ENCODE assay signal across 14 cellular contexts in the genomic region with DNA sequence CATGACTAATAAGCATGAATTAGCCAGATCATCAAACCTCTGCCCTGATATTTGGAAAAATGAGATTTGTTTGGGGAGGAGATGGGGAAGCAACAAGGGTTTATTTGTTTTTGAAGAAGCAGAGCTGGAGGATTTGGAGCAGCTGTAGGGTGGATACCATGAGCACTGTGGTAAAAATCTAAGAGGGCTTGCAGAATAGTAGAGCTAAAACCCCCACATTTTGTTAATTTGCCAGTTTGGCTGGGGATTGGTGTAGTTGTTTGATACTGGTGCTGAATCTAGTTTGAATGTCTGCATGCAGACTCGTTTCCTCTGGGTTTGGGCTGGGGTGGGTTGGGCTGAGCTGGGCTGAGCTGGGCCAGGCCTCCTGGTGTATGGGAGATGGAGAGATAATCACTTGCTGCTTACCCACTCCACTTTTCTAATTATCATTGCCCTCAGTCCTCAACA. TPM values are rescaled to one million over a fixed set of nuclear protein-coding genes. Genes with fewer than 3 reads are reported as not detected.
A peak's percentile ranks its signal among the peaks of the same experiment; 100 is the strongest.
DNase-seq lines count a peak whose midpoint lies in the region; ATAC-seq and TF ChIP-seq lines count a peak whose summit lies in the region.
"Had no signal": no experiment of that assay in that cellular context is flagged by ENCODE, and none has a peak within 500 bp of the region (broad histone marks: within the 10 kb centered on the region; RNA-seq: fewer than 3 reads in every experiment).

No MANE protein-coding gene starts in this region.

- no peaks in the 10 kb centered on the region for H3K27me3 ChIP-seq in dorsolateral prefrontal cortex
- H3K27me3 ChIP-seq: neutrophil had no signal

- TF ChIP-seq CTCF in dorsolateral prefrontal cortex (IDR thresholded peaks at IDR 0.05 in 54 of 56, conservative IDR thresholded peaks at IDR 0.05 in 2 of 56; ENCODE audit: low read depth in 1 of 56, partially characterized antibody in 56 of 56), result no peak

- peak overlapping the region in 55 of 59 donors; percentile 12 to 82 (median 66) for H3K27ac ChIP-seq in dorsolateral prefrontal cortex
- H3K27ac ChIP-seq: neutrophil had no signal

- peak; percentile 6 for DNase-seq in AG08396 (ENCODE audit: low spot score)
- DNase-seq in LHCN-M2 (ENCODE audit: low read depth), result peak; percentile 81
- DNase-seq in dorsolateral prefrontal cortex, result peak in 1 of 10 donors; percentile 18
- peak; percentile 27 for DNase-seq in midbrain (lab: John Stamatoyannopoulos, UW)
- no peak for DNase-seq in activated effector memory CD4-positive, alpha-beta T cell treated with Interleukin-2 at 50 U/mL for 16 hours
- DNase-seq in activated CD4-positive, alpha-beta T cell treated with anti-CD3 and anti-CD28 coated beads, Interleukin-2, amount 50 U/mL, for 4 hours, result no peak
- DNase-seq: activated CD4-positive, alpha-beta T cell treated with anti-CD3 and anti-CD28 coated beads, Interleukin-2, amount 50 U/mL, for 48 hours; DMS79; stimulated activated CD4-positive, alpha-beta T cell treated with anti-CD3 and anti-CD28 coated beads, Interleukin-15, amount 100 ng/mL, for 24 hours; T-helper 17 cell had no signal

- intact Hi-C loops in dorsolateral prefrontal cortex (cut with DNase I), result no loop called here

- H3K4me3 ChIP-seq in dorsolateral prefrontal cortex, result peak overlapping the region in 28 of 59 donors; percentile 1 to 51 (median 20)

- ATAC-seq in GM21360 (IDR thresholded peaks at IDR 0.05; ENCODE audit: unreplicated experiment) (no peak), HG03045 (IDR thresholded peaks at IDR 0.05; ENCODE audit: unreplicated experiment) (no peak)
- ATAC-seq: HCT116, T-helper 17 cell had no signal

RNA-seq across cellular contexts. Expression of gene SMAD1, which starts 43.7 kb away (rescaled TPM):
- 55.5 and 59.9 TPM in 2 replicates for total RNA-seq in LHCN-M2 (2014; rRNA removed)
- 7.3 TPM for polyA plus RNA-seq in LHCN-M2 (2012)
- total RNA-seq in dorsolateral prefrontal cortex, result 10 to 100 TPM; 18.8 to 78.1 (median 34.1) TPM

Comparison
In these comparisons a context has a peak if more than half of its experiments do, and no peak if none do; other contexts are left out.
1. DNase-seq: peak in AG08396 (single experiment), LHCN-M2 (single experiment) and midbrain (single experiment); none in activated effector memory CD4-positive, alpha-beta T cell treated with Interleukin-2 at 50 U/mL for 16 hours (single experiment) and activated CD4-positive, alpha-beta T cell treated with anti-CD3 and anti-CD28 coated beads, Interleukin-2, amount 50 U/mL, for 4 hours (0 of 2).